1 cellular context compared by ENCODE assay signal in the genomic region with DNA sequence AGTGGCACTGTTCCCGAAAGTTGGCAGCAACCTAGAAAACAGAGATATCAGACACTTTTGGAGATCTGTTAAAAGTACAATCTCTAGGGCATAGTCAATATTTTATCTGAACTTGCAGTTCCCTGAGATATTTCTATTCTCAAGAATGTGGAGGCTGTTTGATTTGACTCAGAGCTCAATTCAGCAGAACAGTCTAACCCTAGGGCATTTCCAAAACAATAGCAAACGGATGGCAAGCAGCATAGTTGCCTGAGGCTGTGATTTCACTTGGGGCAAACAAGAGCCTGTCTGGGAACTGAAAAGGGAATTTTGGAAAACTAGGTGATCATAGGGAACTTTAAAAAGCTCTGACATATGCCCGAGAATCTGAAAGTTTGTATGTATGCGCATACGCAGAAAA.
TF ChIP-seq lines count a peak whose summit lies in the region.

No MANE protein-coding gene starts in this region.

TF ChIP-seq in H1, 55 proteins besides CTCF, POLR2A, EP300 and RAD21:
- TF ChIP-seq CTBP2 (IDR thresholded peaks at IDR 0.05; ENCODE audit: borderline replicate concordance, insufficient read depth, insufficient read length, low read length), result no peak
- no peak for TF ChIP-seq FOSL1 (IDR thresholded peaks at IDR 0.05; ENCODE audit: insufficient read depth, low read depth, low read length)
- no peak for TF ChIP-seq SIX5 (IDR thresholded peaks at IDR 0.05; ENCODE audit: low read depth, low read length)
- no peak for TF ChIP-seq BCL11A (IDR thresholded peaks at IDR 0.05; ENCODE audit: low read depth in 2 of 2, low read length in 2 of 2)
- no peak for TF ChIP-seq ZNF274 (IDR thresholded peaks at IDR 0.05; ENCODE audit: borderline replicate concordance, extremely low read depth, low read length)
- no peak for TF ChIP-seq TEAD4 (IDR thresholded peaks at IDR 0.05; ENCODE audit: low read depth, low read length)
TF ChIP-seq in H1: peak in this region for 0.
